ENCODE assay signal across 7 cellular contexts in the genomic region with DNA sequence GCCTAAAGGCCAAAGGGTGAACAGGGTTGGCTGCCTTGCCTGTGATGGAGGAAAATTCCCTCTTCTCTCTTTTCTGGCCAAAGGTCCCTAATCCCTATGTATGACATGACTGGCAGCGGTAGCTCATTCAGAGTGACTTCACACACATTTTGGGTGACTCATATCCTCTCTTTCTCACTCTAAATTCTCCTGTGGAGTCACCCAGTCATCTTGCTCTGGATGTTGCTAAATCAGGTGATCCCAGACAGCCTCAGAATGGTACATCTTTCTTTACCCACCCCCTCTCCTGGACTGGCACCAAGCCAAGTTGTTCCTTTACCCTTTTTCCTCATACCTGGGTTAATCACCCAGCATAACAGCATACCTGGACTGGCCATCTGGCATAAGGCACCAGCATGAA.
A peak's percentile ranks its signal among the peaks of the same experiment; 100 is the strongest.
DNase-seq lines count a peak whose midpoint lies in the region; ATAC-seq and TF ChIP-seq lines count a peak whose summit lies in the region.

No MANE protein-coding gene starts in this region.

- H3K9me1 ChIP-seq in IMR-90 (ENCODE audit: insufficient read depth, low read length) = no peaks in the 10 kb centered on the region

- no CpG with 5 or more reads among the region's 1 CpG for WGBS in IMR-90 (ENCODE audit: extremely low coverage in 2 of 2, insufficient read length in 1 of 2), 2 experiments

- no peak overlapping the region for H2BK15ac ChIP-seq in IMR-90 (ENCODE audit: low read depth, low read length)

- H4K20me1 ChIP-seq in IMR-90 (ENCODE audit: insufficient read depth, low read length) = no peaks in the 10 kb centered on the region

- H2BK5ac ChIP-seq in IMR-90 (ENCODE audit: low read depth, low read length, poor library complexity, severe bottlenecking) = no peak overlapping the region

- no peak for ATAC-seq in IMR-90 (ENCODE audit: low read depth)
- peak; percentile 74 for ATAC-seq in mucosa of descending colon
- no peak for ATAC-seq in HG02798 (IDR thresholded peaks at IDR 0.05; ENCODE audit: poor library complexity, unreplicated experiment)
- no peak for ATAC-seq in HG03571 (IDR thresholded peaks at IDR 0.05; ENCODE audit: unreplicated experiment)

- POLR2A ChIA-PET in IMR-90 (lab: Charles Lee; ENCODE audit: unreplicated experiment) = no interaction called here

- H3K79me1 ChIP-seq in IMR-90 (ENCODE audit: low read depth in 1 of 2, low read length in 2 of 2) = no peaks in the 10 kb centered on the region

- no peak overlapping the region for H3K9ac ChIP-seq in IMR-90 (ENCODE audit: low read depth, low read length)

- H3K4me3 ChIP-seq in IMR-90 (ENCODE audit: insufficient read depth, low read depth, low read length) (no peak overlapping the region), brain microvascular endothelial cell (ENCODE audit: low read depth, low read length) (no peak overlapping the region), mucosa of descending colon (no peak overlapping the region)

- no peak overlapping the region for H4K8ac ChIP-seq in IMR-90 (ENCODE audit: low read depth in 2 of 2, low read length in 2 of 2)

- no peak overlapping the region for H2AK9ac ChIP-seq in IMR-90 (replicated peaks; ENCODE audit: low read depth, low read length, poor library complexity)

- H3K18ac ChIP-seq in IMR-90 (ENCODE audit: low read depth, low read length) = no peak overlapping the region

- no peak overlapping the region for H3K4me2 ChIP-seq in IMR-90 (ENCODE audit: low read depth, low read length)

- in situ Hi-C loops in IMR-90 (cut with MboI; ENCODE audit: low sequenced_read_pairs) = no loop called here
- in situ Hi-C loops in brain microvascular endothelial cell (cut with HindIII; ENCODE audit: low pct_ligation_motif_present, low sequenced_read_pairs) = no loop called here

- H3K14ac ChIP-seq in IMR-90 (replicated peaks; ENCODE audit: low read depth, low read length) = no peak overlapping the region

- H3K4me1 ChIP-seq in IMR-90 (ENCODE audit: control insufficient read depth, insufficient read depth, low read length) (no peaks in the 10 kb centered on the region), mucosa of descending colon (ENCODE audit: low read depth) (no peaks in the 10 kb centered on the region)

- no peak overlapping the region for H4K5ac ChIP-seq in IMR-90 (ENCODE audit: low read depth, low read length)

- H2AFZ ChIP-seq in IMR-90 (replicated peaks; ENCODE audit: low read length, poor library complexity) = no peak overlapping the region

- DNase-seq in DMS53 treated with DMSO at 0.1 percent for 48 hours (lab: John Stamatoyannopoulos, UW; ENCODE audit: unreplicated experiment) = peak; percentile 88
- DNase-seq in IMR-90 = peak; percentile 70
- DNase-seq in brain microvascular endothelial cell = peak; percentile 74
- no peak for DNase-seq in mucosa of descending colon
- DNase-seq in dedifferentiated amniotic fluid mesenchymal stem cell (ENCODE audit: extremely low spot score) = no peak

- intact Hi-C loops in IMR-90 (cut with micrococcal nuclease) (loop anchor here (5.0 kb wide), 1 partner anchor 49 kb away; no protein-coding TSS in a partner anchor), mucosa of descending colon (cut with DNase I, micrococcal nuclease) (no loop called here)

- no peak overlapping the region for H2BK120ac ChIP-seq in IMR-90 (ENCODE audit: low read depth, low read length)

- no peak overlapping the region for H4K91ac ChIP-seq in IMR-90 (ENCODE audit: insufficient read depth, low read depth, low read length)

- TF ChIP-seq POLR2A in IMR-90 (IDR thresholded peaks at IDR 0.05; ENCODE audit: low read depth, low read length) = no peak

- no peaks in the 10 kb centered on the region for H3K36me3 ChIP-seq in IMR-90 (ENCODE audit: control insufficient read depth, insufficient read depth, low read length)
- no peaks in the 10 kb centered on the region for H3K36me3 ChIP-seq in brain microvascular endothelial cell (replicated peaks)
- H3K36me3 ChIP-seq in mucosa of descending colon (ENCODE audit: low read depth) = no peaks in the 10 kb centered on the region

- TF ChIP-seq RAD21 in IMR-90 (IDR thresholded peaks at IDR 0.05; ENCODE audit: low read length) = no peak

- H3K23ac ChIP-seq in IMR-90 (ENCODE audit: low read depth, low read length) = no peak overlapping the region

- H3K27me3 ChIP-seq in IMR-90 (ENCODE audit: control insufficient read depth, insufficient read depth, low read length) (peaks cover 8% of the 10 kb centered on the region), brain microvascular endothelial cell (replicated peaks) (no peaks in the 10 kb centered on the region)

- CTCF ChIA-PET in IMR-90 (lab: Yijun Ruan, JAX) = interaction anchor here (0.6 kb wide), 1 partner anchor 90 kb away, joined by 3 read pairs; no protein-coding TSS in a partner anchor

- dilution Hi-C loops in IMR-90 (cut with HindIII; ENCODE audit: low sequenced_read_pairs, unreplicated experiment) = no loop called here

- H2BK20ac ChIP-seq in IMR-90 (ENCODE audit: low read depth, low read length) = no peak overlapping the region

- no TSS peak for BruUV-seq in IMR-90 (replicated peaks; lab: Mats Ljungman, UMichigan)

- TF ChIP-seq CTCF in IMR-90 (conservative IDR thresholded peaks at IDR 0.05; ENCODE audit: low read depth, low read length) (no peak), brain microvascular endothelial cell (IDR thresholded peaks at IDR 0.05; ENCODE audit: low read depth, low read length, missing control alignments) (no peak), mucosa of descending colon (IDR thresholded peaks at IDR 0.05) (no peak)

- no peak overlapping the region for H3K27ac ChIP-seq in IMR-90 (ENCODE audit: insufficient read depth, low read length)
- H3K27ac ChIP-seq in brain microvascular endothelial cell = no peak overlapping the region

- H3K9me3 ChIP-seq in IMR-90 (ENCODE audit: control insufficient read depth, insufficient read depth, low read length) (peaks cover 10% of the 10 kb centered on the region), mucosa of descending colon (no peaks in the 10 kb centered on the region)

- H3K56ac ChIP-seq in IMR-90 (ENCODE audit: extremely low read depth, insufficient read depth, low read length) = no peak overlapping the region

- no peak overlapping the region for H2AK5ac ChIP-seq in IMR-90 (ENCODE audit: low read depth, low read length)

- no peak overlapping the region for H3K4ac ChIP-seq in IMR-90 (ENCODE audit: low read depth, low read length)

TF ChIP-seq in IMR-90, 13 proteins besides CTCF, POLR2A, EP300 and RAD21:
- TF ChIP-seq FOS (IDR thresholded peaks at IDR 0.05; ENCODE audit: low read depth, low read length) = 0 out of 2 replicates have a peak, but pooled peaks have one; percentile 40
- no peak for TF ChIP-seq MAFK (IDR thresholded peaks at IDR 0.05; ENCODE audit: low read depth, low read length)
- TF ChIP-seq, protein P1, sequence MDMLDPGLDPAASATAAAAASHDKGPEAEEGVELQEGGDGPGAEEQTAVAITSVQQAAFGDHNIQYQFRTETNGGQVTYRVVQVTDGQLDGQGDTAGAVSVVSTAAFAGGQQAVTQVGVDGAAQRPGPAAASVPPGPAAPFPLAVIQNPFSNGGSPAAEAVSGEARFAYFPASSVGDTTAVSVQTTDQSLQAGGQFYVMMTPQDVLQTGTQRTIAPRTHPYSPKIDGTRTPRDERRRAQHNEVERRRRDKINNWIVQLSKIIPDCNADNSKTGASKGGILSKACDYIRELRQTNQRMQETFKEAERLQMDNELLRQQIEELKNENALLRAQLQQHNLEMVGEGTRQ (IDR thresholded peaks at IDR 0.05; ENCODE audit: low read depth, low read length) = no peak
- no peak for TF ChIP-seq NFE2L2 (IDR thresholded peaks at IDR 0.05; ENCODE audit: low read depth, low read length)
- no peak for TF ChIP-seq CHD1 (IDR thresholded peaks at IDR 0.05; ENCODE audit: low read depth, low read length)
- TF ChIP-seq CEBPB (IDR thresholded peaks at IDR 0.05; ENCODE audit: low read depth, low read length) = peak; percentile 71; the same call in 1 of the 2 replicates
- TF ChIP-seq SMC3 (IDR thresholded peaks at IDR 0.05; ENCODE audit: low read depth, low read length) = no peak
- TF ChIP-seq MAZ (IDR thresholded peaks at IDR 0.05; ENCODE audit: borderline replicate concordance, low read depth, low read length) = no peak
- TF ChIP-seq BHLHE40 (IDR thresholded peaks at IDR 0.05; ENCODE audit: low read depth, low read length) = no peak
- TF ChIP-seq RFX5 (IDR thresholded peaks at IDR 0.05; ENCODE audit: low read depth, low read length) = no peak

Comparison
In these comparisons a context has a peak if more than half of its experiments do, and no peak if none do; other contexts are left out.
1. DNase-seq: peak in DMS53 treated with DMSO at 0.1 percent for 48 hours (single experiment), IMR-90 (single experiment) and brain microvascular endothelial cell (single experiment); none in mucosa of descending colon (0 of 3) and dedifferentiated amniotic fluid mesenchymal stem cell (single experiment).